ENCODE assay signal across 21 cellular contexts in genomic region chr14:99549684-99550083, GRCh38. TPM values are rescaled to one million over a fixed set of nuclear protein-coding genes. Genes with fewer than 3 reads are reported as not detected.
A peak's percentile ranks its signal among the peaks of the same experiment; 100 is the strongest.
DNase-seq lines count a peak whose midpoint lies in the region; ATAC-seq, FAIRE-seq and TF ChIP-seq lines count a peak whose summit lies in the region.
"Had no signal": no experiment of that assay in that cellular context is flagged by ENCODE, and none has a peak within 500 bp of the region (broad histone marks: within the 10 kb centered on the region; RNA-seq: fewer than 3 reads in every experiment).

No MANE protein-coding gene starts in this region.

- TF ChIP-seq RAD21 in A549 (conservative IDR thresholded peaks at IDR 0.05 in 1 of 2, IDR thresholded peaks at IDR 0.05 in 1 of 2), result no peak

- no peak for TF ChIP-seq EP300 in A549 (IDR thresholded peaks at IDR 0.05)

- H3K4me3 Mint-ChIP-seq in WTC11 (no peak overlapping the region), mesothelial cell of epicardium (no peak overlapping the region), CD14-positive monocyte (no peak overlapping the region)
- no peak overlapping the region for H3K4me3 Mint-ChIP-seq in T-helper 2 cell treated with Interferon-gamma antibody and Interleukin-4, amounts not matched to agents 5 μg/mL and 100 μg/mL, for 36 hours
- H3K4me3 Mint-ChIP-seq: CD4-positive, alpha-beta T cell; GM23338; memory B cell; natural killer cell had no signal

- H3K27ac Mint-ChIP-seq in WTC11 (peak overlapping the region; percentile 68; the same call in 1 of the 2 replicates), mesothelial cell of epicardium (peak overlapping the region; percentile 30), CD14-positive monocyte (no peak overlapping the region)
- no peak overlapping the region for H3K27ac Mint-ChIP-seq in T-helper 2 cell treated with Interferon-gamma antibody and Interleukin-4, amounts not matched to agents 5 μg/mL and 100 μg/mL, for 36 hours
- H3K27ac Mint-ChIP-seq: CD4-positive, alpha-beta T cell; memory B cell; natural killer cell had no signal

- no peak overlapping the region for H3K9ac ChIP-seq in HUES48 (ENCODE audit: low read depth, low read length)

- DNase-seq in A549 (ENCODE audit: low read depth in 1 of 2, low spot score in 1 of 2), result no peak
- no peak for DNase-seq in WTC11 (ENCODE audit: low spot score)
- DNase-seq in mesothelial cell of epicardium (ENCODE audit: low spot score in 2 of 2, unreplicated experiment in 2 of 2), result no peak
- no peak for DNase-seq in T-helper 2 cell treated with Interferon-gamma antibody and Interleukin-4, amounts not matched to agents 5 μg/mL and 100 μg/mL, for 36 hours (ENCODE audit: low spot score)
- DNase-seq in CD14-positive monocyte (ENCODE audit: low spot score), result no peak
- DNase-seq in MG63, result no peak
- no peak for DNase-seq in right atrium auricular region (ENCODE audit: low spot score)
- DNase-seq: activated CD4-positive, alpha-beta T cell treated with anti-CD3 and anti-CD28 coated beads, Interleukin-2, amount 50 U/mL, for 1 hour; activated gamma-delta T cell treated with Interleukin-2 at 50 U/mL for 16 hours; CD4-positive, alpha-beta T cell; kidney; natural killer cell; NCI-H2029 treated with DMSO at 0.1 percent for 48 hours; RPMI8226; stimulated activated CD4-positive, alpha-beta T cell treated with anti-CD3 and anti-CD28 coated beads, Interleukin-12 subunit alpha, Interleukin-12 subunit beta, amount 100 ng/mL, for 4 hours had no signal

- POLR2A ChIA-PET in A549 (lab: Yijun Ruan, JAX), result no interaction called here
- POLR2A ChIA-PET in WTC11 (lab: Charles Lee), result interaction anchor here (1.0 kb wide), 1 partner anchor 39 kb away, joined by 3 read pairs; no protein-coding TSS in a partner anchor

- no peaks in the 10 kb centered on the region for H3K36me3 ChIP-seq in HUES48 (ENCODE audit: control insufficient read depth, insufficient read depth, low read length)
- H3K36me3 ChIP-seq in MG63, result no peaks in the 10 kb centered on the region
- H3K36me3 ChIP-seq in right atrium auricular region, result no peaks in the 10 kb centered on the region
- H3K36me3 ChIP-seq: thoracic aorta had no signal

- H3K4me1 ChIP-seq in A549 (peaks cover 31% of the 10 kb centered on the region), HUES48 (ENCODE audit: control insufficient read depth, insufficient read depth, low read length) (peaks cover 26% of the 10 kb centered on the region), right atrium auricular region (peaks cover 0 to 55% of the 10 kb centered on the region in 2 donors)

- ATAC-seq in A549 (peak in 1 of 2 experiments; percentile 17; a peak in 2 of 6 replicates), WTC11 (no peak)
- ATAC-seq: GM23338, natural killer cell had no signal

- H3K9me3 Mint-ChIP-seq in WTC11, result no peaks in the 10 kb centered on the region
- H3K9me3 Mint-ChIP-seq in mesothelial cell of epicardium, result no peaks in the 10 kb centered on the region
- no peaks in the 10 kb centered on the region for H3K9me3 Mint-ChIP-seq in T-helper 2 cell treated with Interferon-gamma antibody and Interleukin-4, amounts not matched to agents 5 μg/mL and 100 μg/mL, for 36 hours
- H3K9me3 Mint-ChIP-seq in CD14-positive monocyte, result peaks cover 0 to 2% (median 0%) of the 10 kb centered on the region in 7 donors
- H3K9me3 Mint-ChIP-seq: CD4-positive, alpha-beta T cell; GM23338; memory B cell; natural killer cell had no signal

- WGBS in A549 (ENCODE audit: missing lambda C conversion rate), result 68% methylated on average over 10 of the region's 10 CpGs

- CTCF ChIA-PET in A549 (lab: Yijun Ruan, JAX) (interaction anchor here (1.0 to 2.1 kb wide), 10 partner anchors 9 to 79 kb away, joined by 3 to 8 read pairs (median 4); no protein-coding TSS in a partner anchor), WTC11 (lab: Charles Lee) (interaction anchor here (1.6 to 1.8 kb wide), 2 partner anchors 24 to 45 kb away, joined by 4 to 5 read pairs; no protein-coding TSS in a partner anchor)

- H3K9me3 ChIP-seq in A549 (no peaks in the 10 kb centered on the region), HUES48 (ENCODE audit: control insufficient read depth, insufficient read depth, low read length) (no peaks in the 10 kb centered on the region), MG63 (no peaks in the 10 kb centered on the region), right atrium auricular region (no peaks in the 10 kb centered on the region)
- H3K9me3 ChIP-seq: thoracic aorta had no signal

- no peak overlapping the region for H3K4me3 ChIP-seq in A549
- H3K4me3 ChIP-seq in HUES48 (ENCODE audit: low read depth, low read length), result no peak overlapping the region
- no peak overlapping the region for H3K4me3 ChIP-seq in MG63
- H3K4me3 ChIP-seq in right atrium auricular region, result no peak overlapping the region
- H3K4me3 ChIP-seq: GM23338, thoracic aorta had no signal

- H3K36me3 Mint-ChIP-seq in WTC11 (no peaks in the 10 kb centered on the region), mesothelial cell of epicardium (no peaks in the 10 kb centered on the region), CD14-positive monocyte (no peaks in the 10 kb centered on the region)
- no peaks in the 10 kb centered on the region for H3K36me3 Mint-ChIP-seq in T-helper 2 cell treated with Interferon-gamma antibody and Interleukin-4, amounts not matched to agents 5 μg/mL and 100 μg/mL, for 36 hours (ENCODE audit: low read depth)
- H3K36me3 Mint-ChIP-seq: memory B cell, natural killer cell had no signal

- H3K27ac ChIP-seq in A549 (peak overlapping the region in 1 of 2 experiments; percentile 17; a peak in 1 of 6 replicates), HUES48 (ENCODE audit: low read depth, low read length) (peak overlapping the region; percentile 12), right atrium auricular region (no peak overlapping the region)
- H3K27ac ChIP-seq: thoracic aorta had no signal

- TF ChIP-seq CTCF in A549 (IDR thresholded peaks at IDR 0.05) (no peak), WTC11 (IDR thresholded peaks at IDR 0.05) (no peak), mesothelial cell of epicardium (IDR thresholded peaks at IDR 0.05; ENCODE audit: unreplicated experiment) (no peak), CD14-positive monocyte (IDR thresholded peaks at IDR 0.05) (no peak), right atrium auricular region (IDR thresholded peaks at IDR 0.05) (no peak)

- H3K27me3 Mint-ChIP-seq in WTC11 (ENCODE audit: low read depth) (no peaks in the 10 kb centered on the region), mesothelial cell of epicardium (ENCODE audit: low read depth) (no peaks in the 10 kb centered on the region), CD14-positive monocyte (ENCODE audit: low read depth in 3 of 3) (peaks cover 2 to 3% (median 2%) of the 10 kb centered on the region in 3 donors)
- no peaks in the 10 kb centered on the region for H3K27me3 Mint-ChIP-seq in T-helper 2 cell treated with Interferon-gamma antibody and Interleukin-4, amounts not matched to agents 5 μg/mL and 100 μg/mL, for 36 hours (ENCODE audit: low read depth)
- H3K27me3 Mint-ChIP-seq: CD4-positive, alpha-beta T cell; progenitor cell of endocrine pancreas had no signal

- intact Hi-C loops in CD14-positive monocyte (cut with micrococcal nuclease), result no loop called here

- no peak for TF ChIP-seq POLR2A in A549 (IDR thresholded peaks at IDR 0.05; ENCODE audit: low read length)

- no peak overlapping the region; the same call in 2 of the 3 replicates for H3K4me2 ChIP-seq in A549
- H3K4me2 ChIP-seq: GM23338 had no signal

- H3K27me3 ChIP-seq in HUES48 (ENCODE audit: control insufficient read depth, insufficient read depth, low read length), result no peaks in the 10 kb centered on the region
- H3K27me3 ChIP-seq in MG63, result no peaks in the 10 kb centered on the region
- no peaks in the 10 kb centered on the region for H3K27me3 ChIP-seq in right atrium auricular region

- FAIRE-seq in A549 (lab: Jason Lieb, UNC), result no peak
- FAIRE-seq: kidney, TTC549 had no signal

- H3K4me1 Mint-ChIP-seq in WTC11 (peaks cover 45% of the 10 kb centered on the region), mesothelial cell of epicardium (peaks cover 54% of the 10 kb centered on the region), CD14-positive monocyte (no peaks in the 10 kb centered on the region)
- no peaks in the 10 kb centered on the region for H3K4me1 Mint-ChIP-seq in T-helper 2 cell treated with Interferon-gamma antibody and Interleukin-4, amounts not matched to agents 5 μg/mL and 100 μg/mL, for 36 hours (ENCODE audit: low read depth)
- H3K4me1 Mint-ChIP-seq: natural killer cell had no signal

TF ChIP-seq in A549, 52 proteins besides CTCF, POLR2A, EP300 and RAD21 (continues in another document):
- TF ChIP-seq CEBPB (IDR thresholded peaks at IDR 0.05) (peak in 1 of 2 experiments; percentile 21; a peak in 1 of 4 replicates), SMC3 (IDR thresholded peaks at IDR 0.05) (no peak), ZFP36 (IDR thresholded peaks at IDR 0.05; ENCODE audit: borderline replicate concordance, partially characterized antibody) (peak; percentile 2), HEYL (CRISPR knock-in tag; IDR thresholded peaks at IDR 0.05) (no peak), CHD4 (IDR thresholded peaks at IDR 0.05; ENCODE audit: borderline replicate concordance) (no peak)

TF ChIP-seq in WTC11, 78 proteins besides CTCF, POLR2A, EP300 and RAD21:
- TF ChIP-seq GABPB1 (CRISPR knock-in tag; IDR thresholded peaks at IDR 0.05) (peak; percentile 67), PREB (CRISPR knock-in tag; IDR thresholded peaks at IDR 0.05; ENCODE audit: borderline replicate concordance) (no peak)

RNA-seq across cellular contexts. Expression of gene CCDC85C, which starts 54.3 kb away (rescaled TPM):
- polyA plus RNA-seq in A549 (2011; rRNA removed) (10.5 and 11.4 TPM in 2 replicates), A549 (2017; fragmentation: RNase III; extraction: RNeasy Plus Mini Kit Qiagen cat#74134 plus additional on column Dnase treatment) (29.0 to 38.0 TPM (median 31.4 TPM) in 3 replicates), CD14-positive monocyte (under 1 TPM in 1 of 2 donors, not detected in 1; 0.03 TPM)
- polyA plus RNA-seq in A549 (2012; cell fraction: cytosol; rRNA removed), result 21.9 and 32.2 TPM in 2 replicates
- 39.4 and 46.8 TPM in 2 replicates for polyA plus RNA-seq in A549 (2012; cell fraction: nucleus; rRNA removed)
- 15.0 and 21.7 TPM in 2 replicates for polyA minus RNA-seq in A549 (2011; rRNA and poly(A)+ RNA removed)
- total RNA-seq in WTC11 (2021) (28.7 to 35.8 TPM (median 30.4 TPM) in 3 replicates), mesothelial cell of epicardium (82.2 to 85.2 TPM (median 82.3 TPM) in 3 replicates), right atrium auricular region (10 to 100 TPM; 17.1 to 17.7 TPM)
- 19.9 and 22.2 TPM in 2 replicates for total RNA-seq in MG63 (2014; rRNA removed; shearing (Covaris generic); ENCODE audit: low replicate concordance)

Comparison
In these comparisons a context has a peak if more than half of its experiments do, and no peak if none do; other contexts are left out.
1. H3K27ac Mint-ChIP-seq: peak in WTC11 (single experiment) and mesothelial cell of epicardium (single experiment); none in T-helper 2 cell treated with Interferon-gamma antibody and Interleukin-4, amounts not matched to agents 5 μg/mL and 100 μg/mL, for 36 hours (single experiment) and CD14-positive monocyte (0 of 7).